Comparison of ENCODE assay signal across 8 cellular contexts in the genomic region with DNA sequence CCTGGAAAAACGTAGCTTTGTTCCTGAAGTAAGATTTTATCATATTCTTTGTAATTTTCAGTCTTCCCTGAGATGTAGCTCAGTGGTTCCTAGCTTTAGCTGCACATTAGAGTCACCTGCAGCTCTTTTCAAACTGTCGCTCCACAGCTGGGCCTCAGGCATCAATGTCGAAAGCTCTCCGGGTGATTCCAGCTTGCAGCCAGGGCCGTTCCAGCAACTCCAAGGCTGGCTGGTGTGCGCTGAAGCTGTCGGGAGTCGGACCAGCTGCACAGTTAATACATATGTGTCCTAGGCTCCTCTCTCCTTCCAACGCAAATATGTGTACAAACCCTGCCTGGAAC. TPM values are rescaled to one million over a fixed set of nuclear protein-coding genes. Genes with fewer than 3 reads are reported as not detected.
DNase-seq lines count a peak whose midpoint lies in the region; ATAC-seq and TF ChIP-seq lines count a peak whose summit lies in the region.

No MANE protein-coding gene starts in this region.

- H3K4me3 ChIP-seq in adrenal gland: peak overlapping the region; percentile 12 to 96 (median 66)
- H3K4me3 ChIP-seq in lower lobe of right lung: peak overlapping the region; percentile 84
- H3K4me3 ChIP-seq in urinary bladder (ENCODE audit: low read depth, low read length): peak overlapping the region; percentile 71

- H3K36me3 ChIP-seq in adrenal gland (replicated peaks in 1 of 2) (no peaks in the 10 kb centered on the region), lower lobe of right lung (no peaks in the 10 kb centered on the region), urinary bladder (ENCODE audit: insufficient read depth) (no peaks in the 10 kb centered on the region)

- TF ChIP-seq CTCF in adrenal gland (IDR thresholded peaks at IDR 0.05) (no peak), lower lobe of right lung (IDR thresholded peaks at IDR 0.05) (no peak)

- intact Hi-C loops in adrenal gland (cut with DNase I): no loop called here
- intact Hi-C loops in lower lobe of right lung (cut with DNase I): no loop called here

- peak; percentile 7 for ATAC-seq in GM19328 (IDR thresholded peaks at IDR 0.05; ENCODE audit: unreplicated experiment)
- peak; percentile 4 for ATAC-seq in HG03103 (IDR thresholded peaks at IDR 0.05; ENCODE audit: low read depth, unreplicated experiment)
- ATAC-seq in lower lobe of right lung: peak in 1 of 2 donors; percentile 42
- no peak for ATAC-seq in GM18517 (IDR thresholded peaks at IDR 0.05; ENCODE audit: unreplicated experiment)

- TF ChIP-seq POLR2A in adrenal gland (IDR thresholded peaks at IDR 0.05): no peak

- no peaks in the 10 kb centered on the region for H3K27me3 ChIP-seq in adrenal gland
- H3K27me3 ChIP-seq in lower lobe of right lung (ENCODE audit: low read depth): no peaks in the 10 kb centered on the region

- H3K4me1 ChIP-seq in adrenal gland (replicated peaks in 1 of 2) (peaks cover 12 to 17% of the 10 kb centered on the region in 2 donors), lower lobe of right lung (peaks cover 19% of the 10 kb centered on the region), urinary bladder (ENCODE audit: insufficient read depth) (no peaks in the 10 kb centered on the region)

- no peak for DNase-seq in adrenal gland
- DNase-seq in lower lobe of right lung: no peak
- DNase-seq in COLO829 (ENCODE audit: low spot score): no peak
- DNase-seq in inferior parietal cortex (ENCODE audit: extremely low spot score): no peak

- H3K27ac ChIP-seq in adrenal gland (peak overlapping the region; percentile 81 to 96 (median 94)), lower lobe of right lung (peak overlapping the region; percentile 95), urinary bladder (ENCODE audit: low read depth) (peak overlapping the region; percentile 95)

- H3K9me3 ChIP-seq in adrenal gland (replicated peaks in 1 of 3): no peaks in the 10 kb centered on the region
- no peaks in the 10 kb centered on the region for H3K9me3 ChIP-seq in lower lobe of right lung

- 0 to 1% (median 0%) methylated on average over 4 to 9 of the region's 9 CpGs for WGBS in adrenal gland, 4 donors
- WGBS in urinary bladder: under 1% methylated on average over 9 of the region's 9 CpGs

RNA-seq across cellular contexts. Expression of gene ZNF2, which starts 0.6 kb away (rescaled TPM):
- total RNA-seq in adrenal gland: 1 to 10 TPM; 1.8 to 9.3 (median 5.6) TPM
- 1 to 10 TPM; 2.1 to 5.8 (median 2.8) TPM for polyA plus RNA-seq in adrenal gland
- 4.1 TPM for total RNA-seq in lower lobe of right lung
- 9.5 TPM for total RNA-seq in urinary bladder
- 3.4 TPM for polyA plus RNA-seq in urinary bladder

RNA-seq across cellular contexts. Expression of gene ZNF514, which starts 5.4 kb away (rescaled TPM):
- total RNA-seq in adrenal gland (10 to 100 TPM in 5 of 8 donors, 1 to 10 TPM in 3; 4.6 to 20.5 (median 13.4) TPM), lower lobe of right lung (19.9 TPM), urinary bladder (38.5 TPM)
- polyA plus RNA-seq in adrenal gland (10 to 100 TPM in 2 of 3 donors, 1 to 10 TPM in 1; 8.3 to 26.1 (median 11.7) TPM), urinary bladder (11.3 TPM)

RNA-seq across cellular contexts. Expression of gene ZNF892, which starts 42.3 kb away (rescaled TPM):
- total RNA-seq in adrenal gland: 1 to 10 TPM; 1.4 to 3.7 (median 2.2) TPM
- under 1 TPM in 2 of 3 donors, not detected in 1; 0.32 to 0.73 TPM for polyA plus RNA-seq in adrenal gland
- total RNA-seq in lower lobe of right lung: 3.9 TPM
- 11.5 TPM for total RNA-seq in urinary bladder
- 1.4 TPM for polyA plus RNA-seq in urinary bladder

RNA-seq across cellular contexts. Expression of gene MRPS5, which starts 43.4 kb away (rescaled TPM):
- total RNA-seq in adrenal gland: 10 to 100 TPM; 41.0 to 64.3 (median 48.4) TPM
- 10 to 100 TPM; 72.0 to 96.7 (median 93.4) TPM for polyA plus RNA-seq in adrenal gland
- total RNA-seq in lower lobe of right lung: 51.9 TPM
- 43.5 TPM for total RNA-seq in urinary bladder
- 49.3 TPM for polyA plus RNA-seq in urinary bladder
